In the genomic region with DNA sequence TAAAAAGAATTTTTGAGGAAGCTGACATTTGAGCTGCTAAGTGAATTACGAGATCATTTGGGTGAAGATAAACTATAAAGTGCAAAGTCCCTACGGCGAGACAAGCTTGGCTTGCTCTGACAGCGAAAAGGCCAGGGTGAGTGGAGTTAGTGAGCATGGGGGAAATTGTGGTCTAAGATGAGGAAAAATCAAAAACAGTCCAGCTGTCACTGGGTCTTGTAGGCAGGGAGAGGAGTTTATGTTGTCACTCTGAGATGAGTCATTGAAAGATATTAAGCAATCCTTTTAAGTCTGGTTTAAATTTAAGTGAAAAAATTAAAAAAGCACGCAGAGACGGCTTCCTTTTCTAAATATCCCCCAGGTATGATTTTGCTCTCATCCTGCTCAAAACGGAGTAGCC, we compare ENCODE assay signal across 18 cellular contexts.
DNase-seq lines count a peak whose midpoint lies in the region; ATAC-seq, FAIRE-seq and TF ChIP-seq lines count a peak whose summit lies in the region.
"Had no signal": no experiment of that assay in that cellular context is flagged by ENCODE, and none has a peak within 500 bp of the region (broad histone marks: within the 10 kb centered on the region; RNA-seq: fewer than 3 reads in every experiment).

No MANE protein-coding gene starts in this region.

- no peaks in the 10 kb centered on the region for H3K9me2 ChIP-seq in PC-3 (replicated peaks; ENCODE audit: low read length)

- H3K27me3 ChIP-seq in PC-3 (ENCODE audit: low read length) = no peaks in the 10 kb centered on the region
- H3K27me3 ChIP-seq: gastrocnemius medialis, upper lobe of left lung had no signal

- H3K36me3 ChIP-seq in PC-3 (ENCODE audit: low read depth, low read length) = no peaks in the 10 kb centered on the region
- H3K36me3 ChIP-seq: gastrocnemius medialis, upper lobe of left lung had no signal

- H4K20me1 ChIP-seq in PC-3 (ENCODE audit: low read length) = no peaks in the 10 kb centered on the region

- POLR2A ChIA-PET in PC-3 (lab: Charles Lee; ENCODE audit: unreplicated experiment) = no interaction called here

- CTCF ChIA-PET in PC-3 (lab: Charles Lee) = no interaction called here

- no peak overlapping the region for H3K27ac ChIP-seq in PC-3 (ENCODE audit: low read length)
- H3K27ac ChIP-seq: gastrocnemius medialis, upper lobe of left lung had no signal

- FAIRE-seq in HTR-8/SVneo (lab: Jason Lieb, UNC) = no peak
- FAIRE-seq in GM19239 (lab: Jason Lieb, UNC) = no peak
- FAIRE-seq: A204.1, colon, TTC549 had no signal

- no peaks in the 10 kb centered on the region for H3F3A ChIP-seq in PC-3 (ENCODE audit: low read length, unreplicated experiment)

- H3K79me2 ChIP-seq in PC-3 (ENCODE audit: low read length) = no peaks in the 10 kb centered on the region

- ATAC-seq in PC-3 (no peak), GM18519 (IDR thresholded peaks at IDR 0.05; ENCODE audit: low FRiP score, unreplicated experiment) (no peak)
- ATAC-seq: gastrocnemius medialis, right cardiac atrium had no signal

- no peak overlapping the region for H3K9ac ChIP-seq in PC-3 (ENCODE audit: low read length)

- no peak for TF ChIP-seq CTCF in PC-3 (conservative IDR thresholded peaks at IDR 0.05; ENCODE audit: low read depth, low read length)

- no peak overlapping the region for H3K4me2 ChIP-seq in PC-3 (ENCODE audit: low read length)

- no peak overlapping the region for H3K4me3 ChIP-seq in PC-3 (ENCODE audit: low read length)
- H3K4me3 ChIP-seq: gastrocnemius medialis, upper lobe of left lung had no signal

- DNase-seq in AG08395 (ENCODE audit: low spot score) (peak; percentile 2), HTR-8/SVneo (ENCODE audit: insufficient read length, low spot score) (peak; percentile 11), PC-3 (peak; percentile 9), fibroblast of gingiva (ENCODE audit: low read depth) (peak; percentile 29), retina (no peak), islet precursor cell (no peak), GM19239 (ENCODE audit: insufficient read length, low spot score) (no peak)
- DNase-seq: activated CD4-positive, alpha-beta T cell treated with anti-CD3 and anti-CD28 coated beads, Interleukin-2, amount 50 U/mL, for 1 hour; activated naive CD4-positive, alpha-beta T cell treated with Interleukin-2 at 50 U/mL for 16 hours; aorta; CD4-positive, alpha-beta memory T cell; gastrocnemius medialis; right cardiac atrium; upper lobe of left lung had no signal

- intact Hi-C loops in PC-3 (cut with micrococcal nuclease) = no loop called here

- H3K9me3 ChIP-seq in PC-3 (ENCODE audit: low read length) = no peaks in the 10 kb centered on the region
- H3K9me3 ChIP-seq: gastrocnemius medialis had no signal

- BruUV-seq in PC-3 (replicated peaks; lab: Mats Ljungman, UMichigan) = no TSS peak

- no peaks in the 10 kb centered on the region for H3K4me1 ChIP-seq in PC-3 (ENCODE audit: insufficient read depth, low read length)
- H3K4me1 ChIP-seq: gastrocnemius medialis, upper lobe of left lung had no signal

- no peak overlapping the region for H2AFZ ChIP-seq in PC-3 (ENCODE audit: low read length)

Comparison
In these comparisons a context has a peak if more than half of its experiments do, and no peak if none do; other contexts are left out.
1. DNase-seq: peak in AG08395 (single experiment), HTR-8/SVneo (single experiment), PC-3 (single experiment) and fibroblast of gingiva (single experiment); none in retina (single experiment), islet precursor cell (single experiment) and GM19239 (single experiment).